In genomic region chrX:123833387-123833786, GRCh38 we compare ENCODE assay signal across 8 cellular contexts. TPM values are rescaled to one million over a fixed set of nuclear protein-coding genes. Genes with fewer than 3 reads are reported as not detected.
DNase-seq lines count a peak whose midpoint lies in the region; ATAC-seq and TF ChIP-seq lines count a peak whose summit lies in the region.

No MANE protein-coding gene starts in this region.

- H3K4me1 Mint-ChIP-seq in H9: peaks cover 6 to 12% of the 10 kb centered on the region in 2 experiments

- no peak overlapping the region for H3K23ac ChIP-seq in H9 (ENCODE audit: insufficient read length, low read depth, low read length)

- H2BK12ac ChIP-seq in H9 (ENCODE audit: insufficient read length, low read depth, low read length): no peak overlapping the region

- H4K8ac ChIP-seq in H9 (replicated peaks; ENCODE audit: insufficient read length, low read depth, low read length): no peak overlapping the region

- H2BK20ac ChIP-seq in H9 (ENCODE audit: low read depth, low read length, poor library complexity, severe bottlenecking): no peak overlapping the region

- H3K4me3 ChIP-seq in GM06990 (replicated peaks; ENCODE audit: low read depth, low read length) (no peak overlapping the region), RWPE2 (ENCODE audit: severe bottlenecking) (no peak overlapping the region)

- no peak overlapping the region for H3K27ac ChIP-seq in H9 (ENCODE audit: insufficient read length, low read depth, low read length)
- no peak overlapping the region for H3K27ac ChIP-seq in RWPE2 (ENCODE audit: poor library complexity, severe bottlenecking)

- no peak overlapping the region for H2BK120ac ChIP-seq in H9 (ENCODE audit: low read depth, low read length, poor library complexity, severe bottlenecking)

- no peak overlapping the region for H3K4me3 Mint-ChIP-seq in H9

- no peak overlapping the region for H3T11ph ChIP-seq in H9 (ENCODE audit: low read length)

- peaks cover 0 to 5% (median 4%) of the 10 kb centered on the region in 3 experiments; a peak in 4 of 7 replicates for H3K36me3 Mint-ChIP-seq in H9 (ENCODE audit: insufficient read depth in 1 of 3, low read depth in 3 of 3)

- H3K14ac ChIP-seq in H9 (ENCODE audit: insufficient read depth, low read length): no peak overlapping the region

- intact Hi-C loops in Right ventricle myocardium superior (cut with DNase I): no loop called here

- TF ChIP-seq CTCF in GM06990 (IDR thresholded peaks at IDR 0.05; ENCODE audit: insufficient read depth, low read length, poor library complexity, severe bottlenecking): peak; percentile 69
- peak; percentile 79 for TF ChIP-seq CTCF in H9 (conservative IDR thresholded peaks at IDR 0.05)
- peak; percentile 76 for TF ChIP-seq CTCF in RWPE2 (IDR thresholded peaks at IDR 0.05; ENCODE audit: poor library complexity, severe bottlenecking)

- no peak overlapping the region for H2BK15ac ChIP-seq in H9 (ENCODE audit: low read depth, low read length)

- H3K4ac ChIP-seq in H9 (ENCODE audit: low read depth, low read length): no peak overlapping the region

- WGBS in H9 (ENCODE audit: extremely low coverage, insufficient read length, low lambda C conversion rate): no CpG with 5 or more reads among the region's 7 CpGs

- H3K4me1 ChIP-seq in H9 (ENCODE audit: insufficient read depth, low read length) (no peaks in the 10 kb centered on the region), RWPE2 (ENCODE audit: insufficient read depth, poor library complexity, severe bottlenecking) (peaks cover 4% of the 10 kb centered on the region)

- no peaks in the 10 kb centered on the region for H3K27me3 ChIP-seq in GM06990 (replicated peaks; ENCODE audit: control insufficient read depth, insufficient read depth, low read length)
- no peaks in the 10 kb centered on the region for H3K27me3 ChIP-seq in H9 (ENCODE audit: insufficient read depth, low read length)
- H3K27me3 ChIP-seq in RWPE2 (ENCODE audit: insufficient read depth, poor library complexity, severe bottlenecking): no peaks in the 10 kb centered on the region

- H3K9me3 ChIP-seq in H9 (ENCODE audit: control insufficient read depth, low read depth, low read length) (peaks cover 13% of the 10 kb centered on the region), RWPE2 (ENCODE audit: severe bottlenecking) (no peaks in the 10 kb centered on the region)

- no peak overlapping the region for H2AFZ ChIP-seq in H9 (ENCODE audit: low read length)

- H3K36me3 ChIP-seq in GM06990 (ENCODE audit: control insufficient read depth, insufficient read depth, low read length) (no peaks in the 10 kb centered on the region), RWPE2 (ENCODE audit: low read depth) (no peaks in the 10 kb centered on the region)

- ATAC-seq in RWPE2 (ENCODE audit: low read depth) (peak; percentile 84), Right ventricle myocardium superior (ENCODE audit: poor library complexity) (peak; percentile 86)

- no peaks in the 10 kb centered on the region for H3K79me1 ChIP-seq in H9 (ENCODE audit: insufficient read depth, low read depth, low read length, poor library complexity, severe bottlenecking)

- no peak overlapping the region for H2AK5ac ChIP-seq in H9 (ENCODE audit: insufficient read length, low read length)

- H3K9ac ChIP-seq in H9 (ENCODE audit: extremely low read depth, insufficient read length, low read length): no peak overlapping the region

- H3K27ac Mint-ChIP-seq in H9: no peak overlapping the region

- H3K9me3 Mint-ChIP-seq in H9: peaks cover 6 to 59% of the 10 kb centered on the region in 2 experiments; a peak in 3 of 5 replicates

- H3K18ac ChIP-seq in H9 (ENCODE audit: insufficient read length, low read depth, low read length): no peak overlapping the region

- H2BK5ac ChIP-seq in H9 (ENCODE audit: insufficient read length, low read length): no peak overlapping the region

- H3K4me2 ChIP-seq in H9 (ENCODE audit: insufficient read depth, insufficient read length, low read length): no peak overlapping the region

- H4K5ac ChIP-seq in H9 (ENCODE audit: insufficient read length, low read depth, low read length): no peak overlapping the region

- peak; percentile 27 for DNase-seq in GM06990 (ENCODE audit: extremely low read depth, insufficient read length)
- peak; percentile 50 for DNase-seq in H9
- DNase-seq in M059J (ENCODE audit: low read depth): peak; percentile 69
- DNase-seq in RWPE2 (ENCODE audit: low spot score): no peak
- DNase-seq in activated gamma-delta T cell treated with anti-CD3 and anti-CD28 coated beads, Interleukin-2, amount 50 U/mL, for 16 hours (ENCODE audit: low read depth): peak; percentile 22
- no peak for DNase-seq in Right ventricle myocardium superior
- DNase-seq in renal cortical epithelial cell (ENCODE audit: low read depth): peak; percentile 29
- DNase-seq in NCI-H1048 (lab: John Stamatoyannopoulos, UW): no peak

- H4K91ac ChIP-seq in H9 (ENCODE audit: insufficient read length, low read depth, low read length): no peak overlapping the region

- no peaks in the 10 kb centered on the region for H4K20me1 ChIP-seq in H9 (ENCODE audit: control insufficient read depth, insufficient read depth, insufficient read length)

- H3K79me2 ChIP-seq in H9 (ENCODE audit: insufficient read depth, low read length): no peaks in the 10 kb centered on the region

- no peaks in the 10 kb centered on the region for H3K27me3 Mint-ChIP-seq in H9 (ENCODE audit: low read depth)

- no peaks in the 10 kb centered on the region for H3K23me2 ChIP-seq in H9 (ENCODE audit: insufficient read length, low read depth, low read length, poor library complexity, severe bottlenecking)

- no peak overlapping the region for H3K56ac ChIP-seq in H9 (ENCODE audit: insufficient read length, low read depth, low read length)

RNA-seq across cellular contexts. Expression of gene XIAP, which starts 26.5 kb away (rescaled TPM):
- total RNA-seq in H9 (2021): 35.2 and 40.5 TPM in 2 replicates
- 29.8 and 44.2 TPM in 2 replicates for total RNA-seq in M059J (2014; rRNA removed; shearing (Covaris generic))
- total RNA-seq in Right ventricle myocardium superior: 28.9 TPM
- total RNA-seq in renal cortical epithelial cell: 47.8 and 58.0 TPM in 2 replicates

Comparison
In these comparisons a context has a peak if more than half of its experiments do, and no peak if none do; other contexts are left out.
1. DNase-seq: peak in GM06990 (single experiment), H9 (single experiment), M059J (single experiment), activated gamma-delta T cell treated with anti-CD3 and anti-CD28 coated beads, Interleukin-2, amount 50 U/mL, for 16 hours (single experiment) and renal cortical epithelial cell (single experiment); none in RWPE2 (single experiment), Right ventricle myocardium superior (single experiment) and NCI-H1048 (single experiment).
2. Peak in every context shown above with its lines, with median percentiles within 50 percentile points of each other: CTCF ChIP-seq.